ENCODE assay signal across 30 cellular contexts in genomic region chr10:5470062-5470751, GRCh38. TPM values are rescaled to one million over a fixed set of nuclear protein-coding genes. Genes with fewer than 3 reads are reported as not detected.
"Had no signal": no experiment of that assay in that cellular context is flagged by ENCODE, and none has a peak within 500 bp of the region (broad histone marks: within the 10 kb centered on the region; RNA-seq: fewer than 3 reads in every experiment).

No MANE protein-coding gene starts in this region.

- H3K36me3 ChIP-seq: neutrophil, right lobe of liver, spleen, transverse colon had no signal

- H3K4me3 ChIP-seq: coronary artery, hepatocyte, psoas muscle, right lobe of liver, spleen, testis, transverse colon had no signal

- H3K9me3 ChIP-seq: neutrophil, psoas muscle, right lobe of liver, testis, transverse colon had no signal

- H3K27ac ChIP-seq: coronary artery, hepatocyte, neutrophil, psoas muscle, right lobe of liver, spleen, testis, transverse colon had no signal

- DNase-seq: effector CD4-positive, alpha-beta T cell; endodermal cell; erythroblast; foreskin melanocyte; kidney glomerular epithelial cell; naive thymus-derived CD4-positive, alpha-beta T cell; nephron progenitor cell; psoas muscle; retina; right lobe of liver; spleen; stimulated activated CD4-positive, alpha-beta T cell treated with anti-CD3 and anti-CD28 coated beads, Interleukin-15, amount 100 ng/mL, for 24 hours; stimulated activated CD4-positive, alpha-beta T cell treated with anti-CD3 and anti-CD28 coated beads, Interleukin-1b, Interleukin-23, amount 100 ng/mL, for 48 hours; stimulated activated CD4-positive, alpha-beta T cell treated with anti-CD3 and anti-CD28 coated beads, Interleukin-4, amount 100 ng/mL, for 24 hours; stimulated activated naive B cell treated with anti-CD40 and anti-IgM and Interleukin-4, amounts not matched to agents 10 μg/mL and 1 μg/mL and 100 μg/mL, for 72 hours; stimulated activated naive CD8-positive, alpha-beta T cell treated with anti-CD3 and anti-CD28 coated beads, Interleukin-15, amount 100 ng/mL, for 72 hours; testis; transverse colon had no signal

- H3K4me1 ChIP-seq: psoas muscle, spleen, testis had no signal

- H3K27me3 ChIP-seq: hepatocyte, neutrophil, right lobe of liver, spleen, testis, transverse colon had no signal

- ATAC-seq: naive thymus-derived CD4-positive, alpha-beta T cell; psoas muscle; stimulated activated naive B cell treated with anti-CD40 and anti-IgM and Interleukin-4, amounts not matched to agents 10 μg/mL and 1 μg/mL and 100 μg/mL, for 72 hours had no signal

RNA-seq across cellular contexts. Expression of gene CALML5, which starts 29.2 kb away (rescaled TPM):
- total RNA-seq: dermis microvascular lymphatic vessel endothelial cell; endodermal cell; endothelial cell of umbilical vein; hepatocyte; liver; lung microvascular endothelial cell; mesenteric fat pad; mononuclear cell; naive thymus-derived CD4-positive, alpha-beta T cell; osteoblast; psoas muscle; right lobe of liver; skeletal muscle tissue; spleen; subcutaneous adipose tissue; transverse colon had no signal

RNA-seq across cellular contexts. Expression of gene CALML3, which starts 54.6 kb away (rescaled TPM):
- total RNA-seq: dermis microvascular lymphatic vessel endothelial cell; endodermal cell; endothelial cell of umbilical vein; hepatocyte; liver; lung microvascular endothelial cell; mesenteric fat pad; mononuclear cell; naive thymus-derived CD4-positive, alpha-beta T cell; osteoblast; psoas muscle; skeletal muscle tissue; spleen; subcutaneous adipose tissue; transverse colon had no signal
